Comparison of ENCODE assay signal across 10 cellular contexts in the genomic region with DNA sequence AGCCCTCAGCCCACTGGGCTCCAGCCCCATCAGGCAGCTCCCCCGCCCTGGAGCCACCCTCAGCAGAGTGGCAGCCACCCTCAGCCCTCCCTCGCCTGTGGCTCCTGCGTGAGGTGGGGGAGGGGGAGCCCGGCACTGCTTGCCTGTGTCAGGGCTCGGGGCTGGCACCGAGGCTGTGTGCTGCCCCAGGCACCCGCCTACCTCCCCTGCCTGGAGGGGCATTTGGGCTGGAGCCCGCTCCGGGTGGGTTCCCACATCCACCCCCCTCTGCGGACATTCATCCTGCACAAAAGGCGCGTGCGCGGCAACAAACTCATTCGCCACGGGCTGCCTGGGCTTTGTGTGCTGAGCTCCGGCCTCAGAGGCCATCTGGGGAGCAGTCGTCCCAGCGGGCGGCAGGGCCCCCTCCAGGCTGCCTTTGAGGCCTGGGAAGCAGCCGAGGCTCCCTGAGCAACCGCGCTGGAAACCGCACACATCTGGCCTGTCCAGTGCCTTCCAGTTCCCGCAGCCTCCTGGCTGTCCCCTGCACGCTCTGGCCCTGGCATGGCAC. TPM values are rescaled to one million over a fixed set of nuclear protein-coding genes. Genes with fewer than 3 reads are reported as not detected.
DNase-seq lines count a peak whose midpoint lies in the region; ATAC-seq, FAIRE-seq and TF ChIP-seq lines count a peak whose summit lies in the region.
"Had no signal": no experiment of that assay in that cellular context is flagged by ENCODE, and none has a peak within 500 bp of the region (broad histone marks: within the 10 kb centered on the region; RNA-seq: fewer than 3 reads in every experiment).

No MANE protein-coding gene starts in this region.

- FAIRE-seq in H1 (lab: Jason Lieb, UNC): no peak
- FAIRE-seq: endothelial cell of umbilical vein had no signal

- no peaks in the 10 kb centered on the region for H3K36me3 ChIP-seq in heart left ventricle
- H3K36me3 ChIP-seq in right atrium auricular region: no peaks in the 10 kb centered on the region
- no peaks in the 10 kb centered on the region for H3K36me3 ChIP-seq in Panc1 (ENCODE audit: control insufficient read depth, insufficient read depth, low read length)
- H3K36me3 ChIP-seq in H1 (ENCODE audit: control insufficient read depth in 2 of 4, insufficient read depth in 4 of 4, low read length in 3 of 4): no peaks in the 10 kb centered on the region

- intact Hi-C loops in heart left ventricle (cut with DNase I): loop anchor here in 5 of 10 donors (10.0 kb wide), 4 partner anchors 101 to 359 kb away; a partner anchor contains a TSS
- intact Hi-C loops in Panc1 (cut with micrococcal nuclease; ENCODE audit: unreplicated experiment): loop anchor here (10.0 kb wide), 1 partner anchor 79 kb away; no protein-coding TSS in a partner anchor

- no peak overlapping the region for H3K14ac ChIP-seq in H1 (ENCODE audit: insufficient read length)

- H3K4me1 ChIP-seq in heart left ventricle (peaks cover 21 to 81% (median 58%) of the 10 kb centered on the region in 12 donors), right atrium auricular region (peaks cover 0 to 63% of the 10 kb centered on the region in 2 donors), Panc1 (ENCODE audit: control insufficient read depth, insufficient read depth, low read length) (peaks cover 52% of the 10 kb centered on the region), H1 (replicated peaks in 1 of 4; ENCODE audit: control insufficient read depth in 3 of 4, insufficient read depth in 4 of 4, low read length in 3 of 4) (peaks cover 0 to 33% (median 30%) of the 10 kb centered on the region in 4 experiments; a peak in 6 of 7 replicates)

- TF ChIP-seq CTCF in heart left ventricle (IDR thresholded peaks at IDR 0.05) (no peak), right atrium auricular region (IDR thresholded peaks at IDR 0.05) (no peak), Panc1 (IDR thresholded peaks at IDR 0.05) (no peak), H1 (IDR thresholded peaks at IDR 0.05; ENCODE audit: control extremely low read depth in 1 of 3, insufficient read depth in 1 of 3, low read depth in 1 of 3, low read length in 3 of 3) (no peak)

- H2BK20ac ChIP-seq in H1 (ENCODE audit: low read length): peak overlapping the region; percentile 13; the same call in 1 of the 2 replicates

- ATAC-seq in heart left ventricle: no peak
- peak; percentile 17 for ATAC-seq in Panc1

- H4K5ac ChIP-seq in H1 (ENCODE audit: insufficient read length, low read depth, low read length): no peak overlapping the region

- no peak overlapping the region for H2BK120ac ChIP-seq in H1 (replicated peaks; ENCODE audit: low read depth, low read length)

- no peaks in the 10 kb centered on the region for H3K79me1 ChIP-seq in H1 (ENCODE audit: low read depth, low read length)

- no peaks in the 10 kb centered on the region for H3K9me3 ChIP-seq in heart left ventricle
- H3K9me3 ChIP-seq in right atrium auricular region: no peaks in the 10 kb centered on the region
- H3K9me3 ChIP-seq in Panc1 (ENCODE audit: control insufficient read depth, insufficient read depth, low read depth, low read length): no peaks in the 10 kb centered on the region
- H3K9me3 ChIP-seq in H1 (ENCODE audit: insufficient read depth in 2 of 2, low read depth in 1 of 2, low read length in 1 of 2): no peaks in the 10 kb centered on the region

- H3K27me3 ChIP-seq in heart left ventricle (peaks cover 0 to 28% (median 9%) of the 10 kb centered on the region in 9 donors), right atrium auricular region (no peaks in the 10 kb centered on the region), Panc1 (ENCODE audit: control insufficient read depth, insufficient read depth, low read length) (no peaks in the 10 kb centered on the region), H1 (replicated peaks in 1 of 4; ENCODE audit: control insufficient read depth in 3 of 4, extremely low read depth in 1 of 4, insufficient read depth in 3 of 4, low read length in 3 of 4) (peaks cover 0 to 21% (median 17%) of the 10 kb centered on the region in 4 experiments; a peak in 6 of 7 replicates)

- no peak for TF ChIP-seq EP300 in H1 (IDR thresholded peaks at IDR 0.05; ENCODE audit: borderline replicate concordance in 1 of 2, low read depth in 2 of 2, low read length in 2 of 2)

- peak overlapping the region; percentile 35 for H4K91ac ChIP-seq in H1 (replicated peaks; ENCODE audit: insufficient read length, low read length)

- no peak for TF ChIP-seq RAD21 in H1 (IDR thresholded peaks at IDR 0.05 in 1 of 2, conservative IDR thresholded peaks at IDR 0.05 in 1 of 2; ENCODE audit: low read depth in 2 of 2, low read length in 2 of 2)

- H2AK5ac ChIP-seq in H1 (ENCODE audit: low read depth, low read length): peak overlapping the region; percentile 89; the same call in 1 of the 2 replicates

- no peak overlapping the region; a peak in 1 of 7 replicates for H3K9ac ChIP-seq in H1 (replicated peaks in 1 of 4; ENCODE audit: extremely low read depth in 1 of 4, low read depth in 3 of 4, low read length in 3 of 4)

- H2BK15ac ChIP-seq in H1 (ENCODE audit: low read length): peak overlapping the region; percentile 81; the same call in 1 of the 2 replicates

- no peak for TF ChIP-seq POLR2A in heart left ventricle (IDR thresholded peaks at IDR 0.05)
- TF ChIP-seq POLR2A in H1 (IDR thresholded peaks at IDR 0.05; ENCODE audit: control extremely low read depth in 1 of 2, low read depth in 2 of 2, low read length in 2 of 2): no peak

- H3K4me3 ChIP-seq in heart left ventricle (no peak overlapping the region), right atrium auricular region (no peak overlapping the region), Panc1 (ENCODE audit: low read depth in 2 of 2, low read length in 2 of 2) (peak overlapping the region in 1 of 2 experiments; percentile 31; a peak in 1 of 4 replicates), H1 (ENCODE audit: extremely low read depth in 1 of 4, insufficient read depth in 2 of 4, low read depth in 3 of 4, low read length in 4 of 4) (0 out of 8 replicates have a peak overlapping the region, but pooled peaks of 2 of the 4 experiments have one; percentile 10 to 11)

- in situ Hi-C loops in Panc1 (cut with HindIII; ENCODE audit: low pct_unique_long_range_greater_than_20kb, low sequenced_read_pairs): no loop called here

- H3K18ac ChIP-seq in H1 (ENCODE audit: extremely low read depth, low read length): no peak overlapping the region; the same call in none of the 2 replicates

- no TSS peak for BruUV-seq in Panc1 (replicated peaks; lab: Mats Ljungman, UMichigan)

- H3K4me2 ChIP-seq in H1 (ENCODE audit: insufficient read depth in 1 of 2, low read depth in 2 of 2, low read length in 2 of 2): peak overlapping the region; percentile 13 to 40; a peak in 2 of 4 replicates

- peak overlapping the region; percentile 84; the same call in 1 of the 2 replicates for H2BK12ac ChIP-seq in H1 (ENCODE audit: low read depth, low read length)

- peak overlapping the region; percentile 86; the same call in 1 of the 2 replicates for H4K8ac ChIP-seq in H1 (ENCODE audit: extremely low read depth, insufficient read depth, low read length)

- DNase-seq in heart left ventricle (peak in 1 of 5 donors; percentile 54), right atrium auricular region (ENCODE audit: low spot score) (no peak), Panc1 (ENCODE audit: low read depth, low spot score) (no peak), H1 (ENCODE audit: low read depth in 1 of 2, low spot score in 2 of 2) (no peak), GM19240 (ENCODE audit: insufficient read length, low spot score) (no peak), cerebellum (ENCODE audit: low spot score) (no peak)
- DNase-seq in stimulated activated CD8-positive, alpha-beta memory T cell treated with anti-CD3 and anti-CD28 coated beads, Interleukin-12 subunit alpha, Interleukin-12 subunit beta, amount 100 ng/mL, for 4 hours (ENCODE audit: low read depth): peak; percentile 33
- DNase-seq in stimulated activated CD4-positive, alpha-beta T cell treated with anti-CD3 and anti-CD28 coated beads, Interleukin-4, amount 100 ng/mL, for 4 hours: no peak
- DNase-seq: NCI-H1930 had no signal

- H3K23ac ChIP-seq in H1 (ENCODE audit: insufficient read length): no peak overlapping the region

- H2BK5ac ChIP-seq in H1 (ENCODE audit: low read depth, low read length): no peak overlapping the region; the same call in 1 of the 2 replicates

- H4K20me1 ChIP-seq in H1 (replicated peaks in 1 of 2; ENCODE audit: control insufficient read depth in 1 of 2, insufficient read depth in 2 of 2, low read length in 2 of 2): no peaks in the 10 kb centered on the region

- H3K23me2 ChIP-seq in H1 (ENCODE audit: low read depth, low read length): peaks cover 10% of the 10 kb centered on the region; the same call in 1 of the 2 replicates

- WGBS in heart left ventricle, 4 donors: 35 to 42% (median 36%) methylated on average over 10 to 26 of the region's 26 CpGs
- 39% methylated on average over 17 of the region's 26 CpGs; no CpG with 5 or more reads in 1 of the 2 experiments for WGBS in H1 (ENCODE audit: extremely low coverage in 1 of 2, insufficient coverage in 1 of 2, insufficient read length in 1 of 2, insufficient replicate concordance in 2 of 2, low coverage in 1 of 2, low lambda C conversion rate in 2 of 2, missing lambda C conversion rate in 1 of 2), 2 experiments

- H3K56ac ChIP-seq in H1 (replicated peaks; ENCODE audit: insufficient read length, low read depth, low read length): no peak overlapping the region

- H3K27ac ChIP-seq in heart left ventricle (peak overlapping the region in 7 of 12 donors; percentile 35 to 99 (median 96)), right atrium auricular region (peak overlapping the region in 1 of 2 donors; percentile 92), Panc1 (ENCODE audit: low read length) (peak overlapping the region; percentile 70), H1 (ENCODE audit: low read depth, low read length) (no peak overlapping the region)

- POLR2A ChIA-PET in Panc1 (lab: Charles Lee): no interaction called here
- POLR2A ChIA-PET in H1 (lab: Charles Lee; ENCODE audit: partially characterized antibody): interaction anchor here (1.4 to 1.5 kb wide), 3 partner anchors 9 to 96 kb away, joined by 3 to 6 read pairs (median 4); a partner anchor contains a TSS

- no peaks in the 10 kb centered on the region for H3K79me2 ChIP-seq in H1 (ENCODE audit: control insufficient read depth in 1 of 2, insufficient read depth in 2 of 2, low read length in 2 of 2)

- no peak overlapping the region for H2AFZ ChIP-seq in H1 (ENCODE audit: low read length)

- no peak overlapping the region for H3K4ac ChIP-seq in H1 (replicated peaks; ENCODE audit: insufficient read length, low read depth, low read length)

- CTCF ChIA-PET in Panc1 (lab: Charles Lee) (interaction anchor here (0.5 to 1.3 kb wide), 3 partner anchors 12 to 129 kb away, joined by 3 to 4 read pairs (median 3); a partner anchor contains a TSS), H1 (lab: Charles Lee; ENCODE audit: partially characterized antibody) (interaction anchor here (0.6 to 3.3 kb wide), 7 partner anchors 9 to 228 kb away, joined by 3 to 16 read pairs (median 3); no protein-coding TSS in a partner anchor)

RNA-seq across cellular contexts. Expression of a gene that starts 12.6 kb away (rescaled TPM):
- total RNA-seq in heart left ventricle (10 to 100 TPM in 8 of 9 donors, 1 to 10 TPM in 1; 7.8 to 70.8 (median 14.3) TPM), right atrium auricular region (10 to 100 TPM in 1 of 2 donors, 1 to 10 TPM in 1; 9.2 to 14.5 TPM), Panc1 (2021; ENCODE audit: unreplicated experiment) (20.1 TPM), cerebellum (2.4 TPM)
- polyA plus RNA-seq in heart left ventricle (10 to 100 TPM; 13.6 to 22.5 TPM), H1 (2011; rRNA removed) (0.13 and 0.36 TPM in 2 replicates)
- 14.8 TPM for polyA plus RNA-seq in Panc1 (2012; ENCODE audit: insufficient read length)
- total RNA-seq in H1 (2021; fragmentation: NEBNext Ultra II Directional; extraction: Animal tissue kit (Norgen Biotek cat#: 25700)): 0.50 and 0.65 TPM in 2 replicates
- polyA plus RNA-seq in H1 (2011; cell fraction: cytosol; rRNA removed): 0.43 TPM
- 1.1 TPM for polyA plus RNA-seq in H1 (2011; cell fraction: nucleus; rRNA removed)
- 0.17 to 0.35 TPM (median 0.24 TPM) in 3 of 4 replicates, not detected in the other for polyA plus RNA-seq in H1 (2012, experiment 1 of 2)
- polyA plus RNA-seq in H1 (2012, experiment 2 of 2): not detected
- 0.08 TPM for polyA plus RNA-seq in H1 (2013, experiment 1 of 2)
- 0.09 TPM for polyA plus RNA-seq in H1 (2013, experiment 2 of 2)
- 0.22 and 0.32 TPM in 2 replicates for polyA minus RNA-seq in H1 (2011; rRNA and poly(A)+ RNA removed)
- not detected for polyA minus RNA-seq in H1 (2011; cell fraction: cytosol; rRNA and poly(A)+ RNA removed)
- 1.5 TPM for polyA minus RNA-seq in H1 (2011; cell fraction: nucleus; rRNA and poly(A)+ RNA removed)

RNA-seq across cellular contexts. Expression of a gene that starts 13.6 kb away (rescaled TPM):
- total RNA-seq in heart left ventricle: 1 to 10 TPM in 7 of 9 donors, under 1 TPM in 2; 0.45 to 2.0 (median 1.3) TPM
- polyA plus RNA-seq in heart left ventricle: under 1 TPM; 0.42 to 0.83 TPM
- total RNA-seq in right atrium auricular region: not detected
- not detected for total RNA-seq in Panc1 (2021; ENCODE audit: unreplicated experiment)
- not detected for polyA plus RNA-seq in Panc1 (2012; ENCODE audit: insufficient read length)
- 0.22 and 0.25 TPM in 2 replicates for total RNA-seq in H1 (2021; fragmentation: NEBNext Ultra II Directional; extraction: Animal tissue kit (Norgen Biotek cat#: 25700))
- polyA plus RNA-seq in H1 (2011; rRNA removed): 0.08 TPM in 1 of 2 replicates, not detected in the other
- 0.05 TPM for polyA plus RNA-seq in H1 (2011; cell fraction: cytosol; rRNA removed)
- polyA plus RNA-seq in H1 (2011; cell fraction: nucleus; rRNA removed): 0.17 TPM
- 0.13 to 0.29 TPM in 2 of 4 replicates, not detected in the others for polyA plus RNA-seq in H1 (2012, experiment 1 of 2)
- 0.13 TPM for polyA plus RNA-seq in H1 (2012, experiment 2 of 2)
- 0.04 TPM for polyA plus RNA-seq in H1 (2013, experiment 1 of 2)
- 0.04 TPM for polyA plus RNA-seq in H1 (2013, experiment 2 of 2)
- 0.28 TPM in 1 of 2 replicates, not detected in the other for polyA minus RNA-seq in H1 (2011; rRNA and poly(A)+ RNA removed)
- polyA minus RNA-seq in H1 (2011; cell fraction: cytosol; rRNA and poly(A)+ RNA removed): not detected
- polyA minus RNA-seq in H1 (2011; cell fraction: nucleus; rRNA and poly(A)+ RNA removed): not detected
- total RNA-seq in cerebellum: 62.8 TPM
- total RNA-seq: endothelial cell of umbilical vein had no signal

RNA-seq across cellular contexts. Expression of a gene that starts 17.2 kb away (rescaled TPM):
- total RNA-seq in heart left ventricle: 10 to 100 TPM; 27.2 to 43.0 (median 36.6) TPM
- 10 to 100 TPM; 31.4 to 33.1 TPM for polyA plus RNA-seq in heart left ventricle
- total RNA-seq in right atrium auricular region: 10 to 100 TPM; 27.0 to 41.5 TPM
- total RNA-seq in Panc1 (2021; ENCODE audit: unreplicated experiment): 35.9 TPM
- 26.7 TPM for polyA plus RNA-seq in Panc1 (2012; ENCODE audit: insufficient read length)
- 29.7 and 35.4 TPM in 2 replicates for total RNA-seq in H1 (2021; fragmentation: NEBNext Ultra II Directional; extraction: Animal tissue kit (Norgen Biotek cat#: 25700))
- polyA plus RNA-seq in H1 (2011; rRNA removed): 20.1 and 24.4 TPM in 2 replicates
- 24.0 TPM for polyA plus RNA-seq in H1 (2011; cell fraction: cytosol; rRNA removed)
- polyA plus RNA-seq in H1 (2011; cell fraction: nucleus; rRNA removed): 110 TPM
- 20.2 to 27.0 TPM (median 21.6 TPM) in 4 replicates for polyA plus RNA-seq in H1 (2012, experiment 1 of 2)
- polyA plus RNA-seq in H1 (2012, experiment 2 of 2): 14.8 TPM
- 12.0 TPM for polyA plus RNA-seq in H1 (2013, experiment 1 of 2)
- polyA plus RNA-seq in H1 (2013, experiment 2 of 2): 11.1 TPM
- polyA minus RNA-seq in H1 (2011; rRNA and poly(A)+ RNA removed): 24.4 and 25.4 TPM in 2 replicates
- polyA minus RNA-seq in H1 (2011; cell fraction: cytosol; rRNA and poly(A)+ RNA removed): 24.7 TPM
- polyA minus RNA-seq in H1 (2011; cell fraction: nucleus; rRNA and poly(A)+ RNA removed): 116 TPM
- 31.1 TPM for total RNA-seq in cerebellum

RNA-seq across cellular contexts. Expression of a gene that starts 43.0 kb away (rescaled TPM):
- total RNA-seq in heart left ventricle (10 to 100 TPM in 2 of 9 donors, 1 to 10 TPM in 7; 5.1 to 13.9 (median 7.2) TPM), right atrium auricular region (1 to 10 TPM; 6.4 to 6.8 TPM), Panc1 (2021; ENCODE audit: unreplicated experiment) (17.0 TPM), cerebellum (12.1 TPM)
- polyA plus RNA-seq in heart left ventricle (1 to 10 TPM; 8.6 to 9.2 TPM), H1 (2011; rRNA removed) (35.3 and 54.6 TPM in 2 replicates)
- 23.0 TPM for polyA plus RNA-seq in Panc1 (2012; ENCODE audit: insufficient read length)
- total RNA-seq in H1 (2021; fragmentation: NEBNext Ultra II Directional; extraction: Animal tissue kit (Norgen Biotek cat#: 25700)): 44.4 and 46.0 TPM in 2 replicates
- 39.9 TPM for polyA plus RNA-seq in H1 (2011; cell fraction: cytosol; rRNA removed)
- 87.5 TPM for polyA plus RNA-seq in H1 (2011; cell fraction: nucleus; rRNA removed)
- polyA plus RNA-seq in H1 (2012, experiment 1 of 2): 35.5 to 45.3 TPM (median 42.8 TPM) in 4 replicates
- polyA plus RNA-seq in H1 (2012, experiment 2 of 2): 46.9 TPM
- polyA plus RNA-seq in H1 (2013, experiment 1 of 2): 27.5 TPM
- polyA plus RNA-seq in H1 (2013, experiment 2 of 2): 26.7 TPM
- polyA minus RNA-seq in H1 (2011; rRNA and poly(A)+ RNA removed): 15.9 and 21.5 TPM in 2 replicates
- polyA minus RNA-seq in H1 (2011; cell fraction: cytosol; rRNA and poly(A)+ RNA removed): 18.1 TPM
- polyA minus RNA-seq in H1 (2011; cell fraction: nucleus; rRNA and poly(A)+ RNA removed): 16.7 TPM

Comparison
In these comparisons a context has a peak if more than half of its experiments do, and no peak if none do; other contexts are left out.
1. RNA of a gene that starts 13.6 kb away (total RNA-seq): 62.8 TPM in cerebellum (single experiment); 0.45 to 2.0 TPM in heart left ventricle, 0.22 to 0.25 TPM in H1, not detected in right atrium auricular region and not detected in Panc1 (single experiment); every median in the first group is over 10 times any median in the second.